Comparison of ENCODE assay signal across 8 cellular contexts in the genomic region with DNA sequence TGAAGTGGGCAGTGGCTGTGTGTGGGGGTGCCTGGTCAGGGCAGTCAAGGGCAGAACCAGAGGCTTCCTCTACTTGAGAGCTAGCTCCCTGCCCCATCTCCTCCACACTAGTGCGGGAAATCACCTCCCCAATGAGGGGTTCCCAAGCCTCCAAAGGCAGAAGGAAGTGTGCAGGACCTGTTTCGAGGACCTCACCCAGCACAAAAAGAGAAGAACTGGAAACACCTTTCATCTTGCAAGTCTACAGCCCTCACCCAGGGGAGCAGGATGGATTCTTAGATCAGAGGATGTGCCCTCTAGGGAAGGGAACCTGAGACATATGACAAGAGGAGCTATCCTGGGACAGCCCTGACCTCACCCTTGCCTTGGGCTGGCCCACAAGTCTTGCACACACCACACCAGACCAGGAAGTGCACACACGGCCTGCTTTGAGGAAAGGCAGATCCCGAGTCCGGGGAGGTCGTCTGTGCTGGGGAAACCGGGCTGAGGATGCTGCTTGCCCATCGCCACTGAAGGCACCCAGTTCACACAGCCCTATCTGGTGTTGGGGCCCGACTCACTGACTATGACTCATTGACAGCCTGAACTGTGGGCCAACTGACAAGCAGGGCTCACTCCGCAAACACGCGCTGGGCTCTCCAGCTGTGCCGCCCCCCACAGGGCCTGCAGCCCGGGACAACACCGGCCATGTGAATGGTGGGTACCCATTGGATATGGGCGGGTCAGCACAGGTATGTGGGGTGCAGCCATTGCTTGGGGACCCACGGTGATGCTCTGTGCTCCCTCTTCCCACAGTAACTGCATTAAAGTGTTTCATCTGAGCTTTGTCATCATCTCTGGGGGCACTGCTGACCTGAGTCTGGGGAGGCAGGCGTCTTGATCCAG. TPM values are rescaled to one million over a fixed set of nuclear protein-coding genes. Genes with fewer than 3 reads are reported as not detected.
A peak's percentile ranks its signal among the peaks of the same experiment; 100 is the strongest.
DNase-seq lines count a peak whose midpoint lies in the region; ATAC-seq and TF ChIP-seq lines count a peak whose summit lies in the region.

No MANE protein-coding gene starts in this region.

- H3K27ac Mint-ChIP-seq in stimulated activated naive B cell treated with anti-CD40 and anti-IgM and Interleukin-4, amounts not matched to agents 10 μg/mL and 1 μg/mL and 100 μg/mL, for 72 hours = peak overlapping the region; percentile 86

- H3K36me3 Mint-ChIP-seq in stimulated activated naive B cell treated with anti-CD40 and anti-IgM and Interleukin-4, amounts not matched to agents 10 μg/mL and 1 μg/mL and 100 μg/mL, for 72 hours = peaks cover 25 to 36% of the 10 kb centered on the region in 2 donors

- peak overlapping the region; percentile 82 to 89 for H3K4me3 Mint-ChIP-seq in stimulated activated naive B cell treated with anti-CD40 and anti-IgM and Interleukin-4, amounts not matched to agents 10 μg/mL and 1 μg/mL and 100 μg/mL, for 72 hours

- H3K27me3 Mint-ChIP-seq in stimulated activated naive B cell treated with anti-CD40 and anti-IgM and Interleukin-4, amounts not matched to agents 10 μg/mL and 1 μg/mL and 100 μg/mL, for 72 hours = no peaks in the 10 kb centered on the region

- DNase-seq in AML-193 (lab: John Stamatoyannopoulos, UW) (peak; percentile 28 to 46), Kasumi-1 (lab: John Stamatoyannopoulos, UW) (peak; percentile 71 to 73), fibroblast of the conjunctiva (ENCODE audit: low read depth) (peak; percentile 33), omental fat pad (ENCODE audit: low spot score) (no peak)
- DNase-seq in activated CD8-positive, alpha-beta memory T cell treated with anti-CD3 and anti-CD28 coated beads for 24 hours = peak; percentile 87
- DNase-seq in stimulated activated naive B cell treated with anti-CD40 and anti-IgM and Interleukin-4, amounts not matched to agents 10 μg/mL and 1 μg/mL and 100 μg/mL, for 72 hours = no peak

- H3K4me1 Mint-ChIP-seq in stimulated activated naive B cell treated with anti-CD40 and anti-IgM and Interleukin-4, amounts not matched to agents 10 μg/mL and 1 μg/mL and 100 μg/mL, for 72 hours = peaks cover 42 to 70% of the 10 kb centered on the region in 2 donors

- no peaks in the 10 kb centered on the region for H3K9me3 Mint-ChIP-seq in stimulated activated naive B cell treated with anti-CD40 and anti-IgM and Interleukin-4, amounts not matched to agents 10 μg/mL and 1 μg/mL and 100 μg/mL, for 72 hours

- TF ChIP-seq CTCF in omental fat pad (IDR thresholded peaks at IDR 0.05) = no peak

- ATAC-seq in stimulated activated naive B cell treated with anti-CD40 and anti-IgM and Interleukin-4, amounts not matched to agents 10 μg/mL and 1 μg/mL and 100 μg/mL, for 72 hours (replicated peaks) = no peak
- ATAC-seq in omental fat pad (ENCODE audit: low FRiP score) = no peak
- no peak for ATAC-seq in HG03039 (IDR thresholded peaks at IDR 0.05; ENCODE audit: unreplicated experiment)
- no peak for ATAC-seq in HG03442 (IDR thresholded peaks at IDR 0.05; ENCODE audit: unreplicated experiment)

RNA-seq across cellular contexts. Expression of gene SAMD10, which starts 1.8 kb away (rescaled TPM):
- total RNA-seq in omental fat pad = 1 to 10 TPM in 1 of 4 donors, under 1 TPM in 2, not detected in 1; 0.48 to 1.2 (median 0.84) TPM

RNA-seq across cellular contexts. Expression of gene PRPF6, which starts 3.3 kb away (rescaled TPM):
- total RNA-seq in omental fat pad = 10 to 100 TPM; 34.7 to 43.8 (median 40.2) TPM

RNA-seq across cellular contexts. Expression of gene ZNF512B, which starts 7.9 kb away (rescaled TPM):
- 1 to 10 TPM; 6.4 to 9.8 (median 7.2) TPM for total RNA-seq in omental fat pad

RNA-seq across cellular contexts. Expression of gene UCKL1, which starts 21.4 kb away (rescaled TPM):
- total RNA-seq in omental fat pad = 10 to 100 TPM; 25.7 to 48.9 (median 30.3) TPM

RNA-seq across cellular contexts. Expression of gene C20orf204, which starts 58.3 kb away (rescaled TPM):
- total RNA-seq in omental fat pad = 1 to 10 TPM in 1 of 4 donors, under 1 TPM in 3; 0.37 to 6.5 (median 0.68) TPM

Comparison
In these comparisons a context has a peak if more than half of its experiments do, and no peak if none do; other contexts are left out.
1. DNase-seq: peak in AML-193 (2 of 2), Kasumi-1 (2 of 2), activated CD8-positive, alpha-beta memory T cell treated with anti-CD3 and anti-CD28 coated beads for 24 hours (single experiment) and fibroblast of the conjunctiva (single experiment); none in stimulated activated naive B cell treated with anti-CD40 and anti-IgM and Interleukin-4, amounts not matched to agents 10 μg/mL and 1 μg/mL and 100 μg/mL, for 72 hours (single experiment) and omental fat pad (single experiment).